1 cellular context compared by ENCODE assay signal in genomic region chr20:57682184-57683038, GRCh38.
TF ChIP-seq lines count a peak whose summit lies in the region.

No MANE protein-coding gene starts in this region.

TF ChIP-seq in WTC11, 78 proteins besides CTCF, POLR2A, EP300 and RAD21 (continued from another document):
- TF ChIP-seq PRDM15 (CRISPR knock-in tag; IDR thresholded peaks at IDR 0.05) (no peak), CDX4 (CRISPR knock-in tag; IDR thresholded peaks at IDR 0.05; ENCODE audit: borderline replicate concordance) (no peak), STAT6 (CRISPR knock-in tag; conservative IDR thresholded peaks at IDR 0.05; ENCODE audit: low read depth) (no peak), KAT7 (CRISPR knock-in tag; IDR thresholded peaks at IDR 0.05; ENCODE audit: borderline replicate concordance) (no peak), RORB (CRISPR knock-in tag; IDR thresholded peaks at IDR 0.05) (no peak), TEAD4 (CRISPR knock-in tag; IDR thresholded peaks at IDR 0.05) (no peak), ZNF317 (CRISPR knock-in tag; IDR thresholded peaks at IDR 0.05; ENCODE audit: borderline replicate concordance, low read depth) (no peak), ZNF512 (CRISPR knock-in tag; IDR thresholded peaks at IDR 0.05; ENCODE audit: borderline replicate concordance) (no peak), CBFB (CRISPR knock-in tag; IDR thresholded peaks at IDR 0.05; ENCODE audit: low read depth) (no peak)
- TF ChIP-seq, protein P1, sequence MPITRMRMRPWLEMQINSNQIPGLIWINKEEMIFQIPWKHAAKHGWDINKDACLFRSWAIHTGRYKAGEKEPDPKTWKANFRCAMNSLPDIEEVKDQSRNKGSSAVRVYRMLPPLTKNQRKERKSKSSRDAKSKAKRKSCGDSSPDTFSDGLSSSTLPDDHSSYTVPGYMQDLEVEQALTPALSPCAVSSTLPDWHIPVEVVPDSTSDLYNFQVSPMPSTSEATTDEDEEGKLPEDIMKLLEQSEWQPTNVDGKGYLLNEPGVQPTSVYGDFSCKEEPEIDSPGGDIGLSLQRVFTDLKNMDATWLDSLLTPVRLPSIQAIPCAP (CRISPR knock-in tag; IDR thresholded peaks at IDR 0.05): no peak
